In genomic region chr2:111975053-111975552, GRCh38 we compare ENCODE assay signal across 1 cellular context.
TF ChIP-seq lines count a peak whose summit lies in the region.

No MANE protein-coding gene starts in this region.

TF ChIP-seq in HepG2, 621 proteins besides CTCF, POLR2A, EP300 and RAD21 (continued from another document and continues in another):
- 0 out of 2 replicates have a peak, but pooled peaks have one; percentile 32 for TF ChIP-seq JUN (CRISPR knock-in tag; IDR thresholded peaks at IDR 0.05)
- TF ChIP-seq ZSCAN25 (CRISPR knock-in tag; IDR thresholded peaks at IDR 0.05) = no peak
- no peak for TF ChIP-seq E2F1 (CRISPR knock-in tag; IDR thresholded peaks at IDR 0.05)
- no peak for TF ChIP-seq PAXIP1 (CRISPR knock-in tag; conservative IDR thresholded peaks at IDR 0.05)
- TF ChIP-seq, protein P1, sequence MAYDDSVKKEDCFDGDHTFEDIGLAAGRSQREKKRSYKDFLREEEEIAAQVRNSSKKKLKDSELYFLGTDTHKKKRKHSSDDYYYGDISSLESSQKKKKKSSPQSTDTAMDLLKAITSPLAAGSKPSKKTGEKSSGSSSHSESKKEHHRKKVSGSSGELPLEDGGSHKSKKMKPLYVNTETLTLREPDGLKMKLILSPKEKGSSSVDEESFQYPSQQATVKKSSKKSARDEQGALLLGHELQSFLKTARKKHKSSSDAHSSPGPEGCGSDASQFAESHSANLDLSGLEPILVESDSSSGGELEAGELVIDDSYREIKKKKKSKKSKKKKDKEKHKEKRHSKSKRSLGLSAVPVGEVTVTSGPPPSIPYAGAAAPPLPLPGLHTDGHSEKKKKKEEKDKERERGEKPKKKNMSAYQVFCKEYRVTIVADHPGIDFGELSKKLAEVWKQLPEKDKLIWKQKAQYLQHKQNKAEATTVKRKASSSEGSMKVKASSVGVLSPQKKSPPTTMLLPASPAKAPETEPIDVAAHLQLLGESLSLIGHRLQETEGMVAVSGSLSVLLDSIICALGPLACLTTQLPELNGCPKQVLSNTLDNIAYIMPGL (CRISPR knock-in tag; IDR thresholded peaks at IDR 0.05; ENCODE audit: borderline replicate concordance in 1 of 2, low read depth in 1 of 2) = no peak
- TF ChIP-seq ZNF430 (CRISPR knock-in tag; IDR thresholded peaks at IDR 0.05) = no peak
- peak; percentile 38; the same call in 1 of the 2 replicates for TF ChIP-seq PRDM10 (CRISPR knock-in tag; IDR thresholded peaks at IDR 0.05; ENCODE audit: low read depth)
- no peak for TF ChIP-seq REST (IDR thresholded peaks at IDR 0.05; ENCODE audit: borderline replicate concordance in 1 of 2, low read depth in 1 of 2, low read length in 2 of 2)
- TF ChIP-seq ZNF784 (CRISPR knock-in tag; IDR thresholded peaks at IDR 0.05; ENCODE audit: borderline replicate concordance) = no peak
- TF ChIP-seq ZNF770 (CRISPR knock-in tag; IDR thresholded peaks at IDR 0.05) = no peak
- no peak for TF ChIP-seq ZNF350 (CRISPR knock-in tag; IDR thresholded peaks at IDR 0.05; ENCODE audit: borderline replicate concordance, low read depth)
- TF ChIP-seq ZNF24 (IDR thresholded peaks at IDR 0.05) = no peak
- peak; percentile 87 for TF ChIP-seq FOXA3 (CRISPR knock-in tag; IDR thresholded peaks at IDR 0.05)
- TF ChIP-seq JARID2 (CRISPR knock-in tag; IDR thresholded peaks at IDR 0.05; ENCODE audit: insufficient replicate concordance) = no peak
- no peak for TF ChIP-seq ZNF124 (CRISPR knock-in tag; IDR thresholded peaks at IDR 0.05)
- TF ChIP-seq ZNF264 (CRISPR knock-in tag; IDR thresholded peaks at IDR 0.05) = no peak
- TF ChIP-seq NFIB (CRISPR knock-in tag; IDR thresholded peaks at IDR 0.05; ENCODE audit: borderline replicate concordance) = no peak
- 0 out of 2 replicates have a peak, but pooled peaks have one; percentile 81 for TF ChIP-seq DNMT3B (CRISPR knock-in tag; conservative IDR thresholded peaks at IDR 0.05)
- no peak; the same call in 1 of the 2 replicates for TF ChIP-seq PHF21A (CRISPR knock-in tag; IDR thresholded peaks at IDR 0.05)
- no peak for TF ChIP-seq RFX5 (IDR thresholded peaks at IDR 0.05; ENCODE audit: low read depth, low read length)
- TF ChIP-seq PBX3 (CRISPR knock-in tag; IDR thresholded peaks at IDR 0.05; ENCODE audit: borderline replicate concordance) = no peak
- TF ChIP-seq KDM2A (CRISPR knock-in tag; IDR thresholded peaks at IDR 0.05; ENCODE audit: borderline replicate concordance, low read depth) = peak; percentile 38; the same call in 1 of the 2 replicates
- no peak for TF ChIP-seq FOXM1 (CRISPR knock-in tag; IDR thresholded peaks at IDR 0.05)
- no peak for TF ChIP-seq HNF4A (CRISPR knock-in tag; IDR thresholded peaks at IDR 0.05)
- peak; percentile 94 for TF ChIP-seq TBX3 (IDR thresholded peaks at IDR 0.05; ENCODE audit: borderline replicate concordance)
- TF ChIP-seq ZNF879 (CRISPR knock-in tag; IDR thresholded peaks at IDR 0.05) = no peak
- no peak for TF ChIP-seq PPARG (CRISPR knock-in tag; conservative IDR thresholded peaks at IDR 0.05)
- TF ChIP-seq CREB3 (CRISPR knock-in tag; IDR thresholded peaks at IDR 0.05) = no peak
- TF ChIP-seq ZNF251 (CRISPR knock-in tag; IDR thresholded peaks at IDR 0.05) = no peak
- TF ChIP-seq, protein P2, sequence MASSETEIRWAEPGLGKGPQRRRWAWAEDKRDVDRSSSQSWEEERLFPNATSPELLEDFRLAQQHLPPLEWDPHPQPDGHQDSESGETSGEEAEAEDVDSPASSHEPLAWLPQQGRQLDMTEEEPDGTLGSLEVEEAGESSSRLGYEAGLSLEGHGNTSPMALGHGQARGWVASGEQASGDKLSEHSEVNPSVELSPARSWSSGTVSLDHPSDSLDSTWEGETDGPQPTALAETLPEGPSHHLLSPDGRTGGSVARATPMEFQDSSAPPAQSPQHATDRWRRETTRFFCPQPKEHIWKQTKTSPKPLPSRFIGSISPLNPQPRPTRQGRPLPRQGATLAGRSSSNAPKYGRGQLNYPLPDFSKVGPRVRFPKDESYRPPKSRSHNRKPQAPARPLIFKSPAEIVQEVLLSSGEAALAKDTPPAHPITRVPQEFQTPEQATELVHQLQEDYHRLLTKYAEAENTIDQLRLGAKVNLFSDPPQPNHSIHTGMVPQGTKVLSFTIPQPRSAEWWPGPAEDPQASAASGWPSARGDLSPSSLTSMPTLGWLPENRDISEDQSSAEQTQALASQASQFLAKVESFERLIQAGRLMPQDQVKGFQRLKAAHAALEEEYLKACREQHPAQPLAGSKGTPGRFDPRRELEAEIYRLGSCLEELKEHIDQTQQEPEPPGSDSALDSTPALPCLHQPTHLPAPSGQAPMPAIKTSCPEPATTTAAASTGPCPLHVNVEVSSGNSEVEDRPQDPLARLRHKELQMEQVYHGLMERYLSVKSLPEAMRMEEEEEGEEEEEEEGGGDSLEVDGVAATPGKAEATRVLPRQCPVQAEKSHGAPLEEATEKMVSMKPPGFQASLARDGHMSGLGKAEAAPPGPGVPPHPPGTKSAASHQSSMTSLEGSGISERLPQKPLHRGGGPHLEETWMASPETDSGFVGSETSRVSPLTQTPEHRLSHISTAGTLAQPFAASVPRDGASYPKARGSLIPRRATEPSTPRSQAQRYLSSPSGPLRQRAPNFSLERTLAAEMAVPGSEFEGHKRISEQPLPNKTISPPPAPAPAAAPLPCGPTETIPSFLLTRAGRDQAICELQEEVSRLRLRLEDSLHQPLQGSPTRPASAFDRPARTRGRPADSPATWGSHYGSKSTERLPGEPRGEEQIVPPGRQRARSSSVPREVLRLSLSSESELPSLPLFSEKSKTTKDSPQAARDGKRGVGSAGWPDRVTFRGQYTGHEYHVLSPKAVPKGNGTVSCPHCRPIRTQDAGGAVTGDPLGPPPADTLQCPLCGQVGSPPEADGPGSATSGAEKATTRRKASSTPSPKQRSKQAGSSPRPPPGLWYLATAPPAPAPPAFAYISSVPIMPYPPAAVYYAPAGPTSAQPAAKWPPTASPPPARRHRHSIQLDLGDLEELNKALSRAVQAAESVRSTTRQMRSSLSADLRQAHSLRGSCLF (CRISPR knock-in tag; IDR thresholded peaks at IDR 0.05; ENCODE audit: borderline replicate concordance) = no peak
